ENCODE assay signal across 8 cellular contexts in genomic region chr12:26317942-26318565, GRCh38.
DNase-seq lines count a peak whose midpoint lies in the region; ATAC-seq and TF ChIP-seq lines count a peak whose summit lies in the region.

No MANE protein-coding gene starts in this region.

- peaks cover 16% of the 10 kb centered on the region for H3K27me3 Mint-ChIP-seq in activated T-cell treated with anti-CD3 and anti-CD28 coated beads, Interleukin-2, amount 50 U/mL, for 4 hours (ENCODE audit: low read depth)
- no peaks in the 10 kb centered on the region for H3K27me3 Mint-ChIP-seq in stimulated activated memory B cell treated with anti-CD40 and anti-IgM and Interleukin-4, amounts not matched to agents 10 μg/mL and 1 μg/mL and 100 μg/mL, for 72 hours

- peaks cover 27% of the 10 kb centered on the region for H3K9me3 Mint-ChIP-seq in activated T-cell treated with anti-CD3 and anti-CD28 coated beads, Interleukin-2, amount 50 U/mL, for 4 hours
- H3K9me3 Mint-ChIP-seq in stimulated activated memory B cell treated with anti-CD40 and anti-IgM and Interleukin-4, amounts not matched to agents 10 μg/mL and 1 μg/mL and 100 μg/mL, for 72 hours: peaks cover 11% of the 10 kb centered on the region

- H3K4me1 Mint-ChIP-seq in activated T-cell treated with anti-CD3 and anti-CD28 coated beads, Interleukin-2, amount 50 U/mL, for 4 hours (ENCODE audit: low read depth): peaks cover 4% of the 10 kb centered on the region
- H3K4me1 Mint-ChIP-seq in stimulated activated memory B cell treated with anti-CD40 and anti-IgM and Interleukin-4, amounts not matched to agents 10 μg/mL and 1 μg/mL and 100 μg/mL, for 72 hours: peaks cover 28% of the 10 kb centered on the region

- H3K36me3 Mint-ChIP-seq in activated T-cell treated with anti-CD3 and anti-CD28 coated beads, Interleukin-2, amount 50 U/mL, for 4 hours (ENCODE audit: insufficient read depth): no peaks in the 10 kb centered on the region
- peaks cover 26% of the 10 kb centered on the region for H3K36me3 Mint-ChIP-seq in stimulated activated memory B cell treated with anti-CD40 and anti-IgM and Interleukin-4, amounts not matched to agents 10 μg/mL and 1 μg/mL and 100 μg/mL, for 72 hours

- ATAC-seq in activated T-cell treated with anti-CD3 and anti-CD28 coated beads, Interleukin-2, amount 50 U/mL, for 4 hours: peak; percentile 88 to 95
- peak; percentile 70 for ATAC-seq in HG03354 (IDR thresholded peaks at IDR 0.05; ENCODE audit: poor library complexity, severe bottlenecking, unreplicated experiment)
- peak; percentile 78 for ATAC-seq in stimulated activated memory B cell treated with anti-CD40 and anti-IgM and Interleukin-4, amounts not matched to agents 10 μg/mL and 1 μg/mL and 100 μg/mL, for 72 hours

- H3K27ac Mint-ChIP-seq in stimulated activated memory B cell treated with anti-CD40 and anti-IgM and Interleukin-4, amounts not matched to agents 10 μg/mL and 1 μg/mL and 100 μg/mL, for 72 hours: peak overlapping the region; percentile 65

- DNase-seq in activated T-cell treated with anti-CD3 and anti-CD28 coated beads, Interleukin-2, amount 50 U/mL, for 4 hours: no peak
- DNase-seq in activated T-cell treated with anti-CD3 and anti-CD28 coated beads for 4 hours (no peak), cardiac fibroblast (ENCODE audit: low read depth in 2 of 2) (peak; percentile 45 to 92), NOMO-1 treated with DMSO at 0.1 percent for 48 hours (lab: John Stamatoyannopoulos, UW; ENCODE audit: unreplicated experiment) (no peak), NCI-H524 treated with DMSO at 0.1 percent for 48 hours (lab: John Stamatoyannopoulos, UW) (no peak)
- DNase-seq in stimulated activated naive CD4-positive, alpha-beta T cell treated with Interleukin-2 at 50 U/mL for 16 hours (lab: John Stamatoyannopoulos, UW): no peak

- no peak overlapping the region for H3K4me3 Mint-ChIP-seq in activated T-cell treated with anti-CD3 and anti-CD28 coated beads, Interleukin-2, amount 50 U/mL, for 4 hours
- H3K4me3 Mint-ChIP-seq in stimulated activated memory B cell treated with anti-CD40 and anti-IgM and Interleukin-4, amounts not matched to agents 10 μg/mL and 1 μg/mL and 100 μg/mL, for 72 hours: peak overlapping the region; percentile 34

- H3K4me3 ChIP-seq in cardiac fibroblast (replicated peaks in 1 of 2; ENCODE audit: low read depth in 2 of 2, low read length in 2 of 2): no peak overlapping the region

- no peak for TF ChIP-seq CTCF in cardiac fibroblast (IDR thresholded peaks at IDR 0.05; ENCODE audit: low read depth, low read length)

Comparison
In these comparisons a context has a peak if more than half of its experiments do, and no peak if none do; other contexts are left out.
1. DNase-seq: peak in cardiac fibroblast (2 of 2); none in activated T-cell treated with anti-CD3 and anti-CD28 coated beads, Interleukin-2, amount 50 U/mL, for 4 hours (single experiment), activated T-cell treated with anti-CD3 and anti-CD28 coated beads for 4 hours (single experiment), NOMO-1 treated with DMSO at 0.1 percent for 48 hours (single experiment), stimulated activated naive CD4-positive, alpha-beta T cell treated with Interleukin-2 at 50 U/mL for 16 hours (single experiment) and NCI-H524 treated with DMSO at 0.1 percent for 48 hours (single experiment).
2. Peak in every context shown above with its lines, with median percentiles within 50 percentile points of each other: ATAC-seq.